10 cellular contexts compared by ENCODE assay signal in the genomic region with DNA sequence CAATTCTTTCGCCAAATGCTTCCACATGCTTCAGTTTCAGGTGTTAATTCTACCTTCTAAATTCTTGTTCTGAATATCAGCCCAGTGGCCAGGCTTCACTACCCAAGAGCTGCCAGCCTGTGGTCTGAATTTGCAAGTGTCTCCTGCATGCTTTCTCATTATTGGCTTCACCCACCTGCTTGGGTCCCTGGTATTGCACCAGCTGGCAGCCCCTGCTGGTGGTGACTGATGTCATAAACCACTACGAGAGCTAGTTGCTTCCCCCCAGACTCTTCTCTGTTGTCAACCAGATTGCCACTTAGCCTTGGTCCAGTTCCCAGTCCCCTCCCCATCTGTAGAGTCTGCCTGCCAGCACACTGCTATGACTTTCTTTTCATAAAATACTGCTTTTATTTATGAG.
DNase-seq lines count a peak whose midpoint lies in the region; ATAC-seq, FAIRE-seq and TF ChIP-seq lines count a peak whose summit lies in the region.
"Had no signal": no experiment of that assay in that cellular context is flagged by ENCODE, and none has a peak within 500 bp of the region (broad histone marks: within the 10 kb centered on the region; RNA-seq: fewer than 3 reads in every experiment).

No MANE protein-coding gene starts in this region.

- H3K4me1 ChIP-seq in Caco-2: no peaks in the 10 kb centered on the region

- H3K27me3 ChIP-seq in Caco-2 (replicated peaks; ENCODE audit: control insufficient read depth, insufficient read depth, low read length): no peaks in the 10 kb centered on the region

- H3K4me3 Mint-ChIP-seq in Caco-2 (ENCODE audit: unreplicated experiment): no peak overlapping the region

- intact Hi-C loops in Caco-2 (cut with micrococcal nuclease; ENCODE audit: unreplicated experiment) (no loop called here), head of caudate nucleus (cut with DNase I) (no loop called here)

- CTCF ChIA-PET in Caco-2 (lab: Charles Lee): no interaction called here

- peaks cover 10% of the 10 kb centered on the region for H3K9me3 Mint-ChIP-seq in Caco-2 (ENCODE audit: unreplicated experiment)

- H3K27ac Mint-ChIP-seq in Caco-2 (ENCODE audit: unreplicated experiment): no peak overlapping the region

- peak; percentile 89 for ATAC-seq in GM18907 (IDR thresholded peaks at IDR 0.05; ENCODE audit: unreplicated experiment)
- ATAC-seq in HG02678 (IDR thresholded peaks at IDR 0.05; ENCODE audit: unreplicated experiment): peak; percentile 92

- no peak overlapping the region for H3K4me3 ChIP-seq in Caco-2 (ENCODE audit: low read depth, low read length)

- H3K36me3 Mint-ChIP-seq in Caco-2 (ENCODE audit: insufficient read depth, unreplicated experiment): no peaks in the 10 kb centered on the region

- no peaks in the 10 kb centered on the region for H3K4me1 Mint-ChIP-seq in Caco-2 (ENCODE audit: low read depth, unreplicated experiment)

- no peaks in the 10 kb centered on the region for H3K36me3 ChIP-seq in Caco-2 (ENCODE audit: control insufficient read depth, insufficient read depth, low read length)

- FAIRE-seq in urothelium cell line (lab: Jason Lieb, UNC): no peak
- FAIRE-seq: endometrium had no signal

- no peaks in the 10 kb centered on the region for H3K27me3 Mint-ChIP-seq in Caco-2 (ENCODE audit: insufficient read depth, unreplicated experiment)

- POLR2A ChIA-PET in Caco-2 (lab: Charles Lee): no interaction called here

- no TSS peak for BruUV-seq in Caco-2 (replicated peaks; lab: Mats Ljungman, UMichigan)

- DNase-seq in LHCN-M2 (ENCODE audit: low read depth) (peak; percentile 36), glomerular visceral epithelial cell (ENCODE audit: extremely low spot score) (peak; percentile 31), Caco-2 (no peak), head of caudate nucleus (no peak), amniotic stem cell (lab: John Stamatoyannopoulos, UW) (no peak), urothelium cell line (ENCODE audit: low spot score) (no peak)
- DNase-seq: midbrain had no signal

- no peak for TF ChIP-seq CTCF in Caco-2 (IDR thresholded peaks at IDR 0.05; ENCODE audit: insufficient read depth in 1 of 2, low read depth in 1 of 2, low read length in 1 of 2, severe bottlenecking in 1 of 2, unreplicated experiment in 1 of 2)

- no peaks in the 10 kb centered on the region; the same call in 1 of the 2 replicates for H3K9me3 ChIP-seq in Caco-2

Comparison
In these comparisons a context has a peak if more than half of its experiments do, and no peak if none do; other contexts are left out.
1. DNase-seq: peak in LHCN-M2 (single experiment) and glomerular visceral epithelial cell (single experiment); none in Caco-2 (0 of 2), head of caudate nucleus (0 of 42), amniotic stem cell (single experiment) and urothelium cell line (single experiment).